13 cellular contexts compared by ENCODE assay signal in the genomic region with DNA sequence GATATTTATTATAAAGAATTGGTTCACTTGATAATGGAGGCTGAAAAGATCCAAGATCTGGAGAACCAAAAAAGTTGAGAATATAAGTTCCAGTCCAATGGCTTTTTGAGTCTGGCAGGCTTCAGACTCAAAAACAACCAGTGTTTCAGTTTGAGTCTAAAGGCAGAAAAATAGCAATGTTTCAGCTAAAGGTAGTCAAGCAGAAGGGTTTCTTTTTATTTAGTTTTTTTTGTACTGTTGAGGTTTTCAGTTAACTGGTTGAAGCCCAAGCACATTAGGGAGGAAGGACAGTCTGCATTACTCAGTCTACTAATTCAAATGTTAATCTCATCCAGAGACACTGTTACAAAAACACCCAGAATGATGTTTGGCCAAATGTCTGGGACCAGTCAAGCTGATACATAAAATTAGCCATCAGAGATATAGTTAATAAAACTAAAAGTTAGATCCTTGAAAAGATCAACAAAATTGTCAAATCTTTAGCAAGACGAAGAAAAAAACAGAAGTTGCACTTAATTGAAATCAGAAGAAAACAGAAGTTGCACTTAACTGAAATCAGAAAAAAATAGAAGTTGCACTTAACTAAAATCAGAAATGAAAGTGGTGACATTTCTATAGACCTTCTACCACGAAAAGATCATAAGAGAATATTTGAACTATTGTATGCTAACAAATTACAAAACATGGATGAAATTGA.
A peak's percentile ranks its signal among the peaks of the same experiment; 100 is the strongest.
DNase-seq lines count a peak whose midpoint lies in the region; ATAC-seq and TF ChIP-seq lines count a peak whose summit lies in the region.
"Had no signal": no experiment of that assay in that cellular context is flagged by ENCODE, and none has a peak within 500 bp of the region (broad histone marks: within the 10 kb centered on the region; RNA-seq: fewer than 3 reads in every experiment).

No MANE protein-coding gene starts in this region.

- H3K9me3 Mint-ChIP-seq in IgD-negative memory B cell, result peaks cover 2 to 3% (median 3%) of the 10 kb centered on the region in 3 donors

- DNase-seq in GM12865 (ENCODE audit: low read depth) (peak; percentile 85), lower lobe of right lung (no peak), NCI-H1930 (lab: John Stamatoyannopoulos, UW) (no peak), DMS 273 treated with DMSO at 0.1 percent for 48 hours (lab: John Stamatoyannopoulos, UW) (no peak), NCI-H2081 (lab: John Stamatoyannopoulos, UW) (no peak)
- DNase-seq: cortex of kidney, heart left ventricle, KBM-7, NCI-H748 treated with DMSO at 0.1 percent for 48 hours, T-helper 9 cell had no signal

- intact Hi-C loops in lower lobe of right lung (cut with DNase I), result no loop called here

- no peaks in the 10 kb centered on the region for H3K27me3 ChIP-seq in lower lobe of right lung (ENCODE audit: low read depth)
- H3K27me3 ChIP-seq: heart left ventricle had no signal

- H3K4me1 Mint-ChIP-seq in IgD-negative memory B cell, result peaks cover 44 to 57% (median 45%) of the 10 kb centered on the region in 3 donors

- H3K27ac Mint-ChIP-seq in IgD-negative memory B cell, result peak overlapping the region; percentile 58 to 89 (median 85)

- no peaks in the 10 kb centered on the region for H3K9me3 ChIP-seq in lower lobe of right lung

- H3K36me3 ChIP-seq in lower lobe of right lung, result no peaks in the 10 kb centered on the region
- H3K36me3 ChIP-seq: heart left ventricle had no signal

- H3K27me3 Mint-ChIP-seq in IgD-negative memory B cell, result no peaks in the 10 kb centered on the region

- no peak overlapping the region for H3K27ac ChIP-seq in lower lobe of right lung

- H3K4me3 ChIP-seq in GM12865 (ENCODE audit: low read depth, low read length), result peak overlapping the region; percentile 43
- H3K4me3 ChIP-seq in lower lobe of right lung, result no peak overlapping the region
- H3K4me3 ChIP-seq: heart left ventricle had no signal

- peak overlapping the region; percentile 70 to 92 (median 84) for H3K4me3 Mint-ChIP-seq in IgD-negative memory B cell

- TF ChIP-seq CTCF in GM12865 (IDR thresholded peaks at IDR 0.05; ENCODE audit: insufficient read depth, low read depth, low read length, missing control alignments) (no peak), lower lobe of right lung (IDR thresholded peaks at IDR 0.05) (no peak)

- peaks cover 5% of the 10 kb centered on the region for H3K36me3 Mint-ChIP-seq in IgD-negative memory B cell

- ATAC-seq in GM19452 (IDR thresholded peaks at IDR 0.05; ENCODE audit: unreplicated experiment), result peak; percentile 80
- ATAC-seq in HG02938 (IDR thresholded peaks at IDR 0.05; ENCODE audit: unreplicated experiment), result peak; percentile 82
- ATAC-seq in lower lobe of right lung, result no peak
- ATAC-seq: heart left ventricle had no signal

- H3K4me1 ChIP-seq in lower lobe of right lung, result no peaks in the 10 kb centered on the region

Comparison
In these comparisons a context has a peak if more than half of its experiments do, and no peak if none do; other contexts are left out.
1. ATAC-seq: peak in GM19452 (single experiment) and HG02938 (single experiment); none in lower lobe of right lung (0 of 2).